Comparison of ENCODE assay signal across 20 cellular contexts in genomic region chr21:44059710-44060109, GRCh38. TPM values are rescaled to one million over a fixed set of nuclear protein-coding genes. Genes with fewer than 3 reads are reported as not detected.
DNase-seq lines count a peak whose midpoint lies in the region; ATAC-seq and TF ChIP-seq lines count a peak whose summit lies in the region.
"Had no signal": no experiment of that assay in that cellular context is flagged by ENCODE, and none has a peak within 500 bp of the region (broad histone marks: within the 10 kb centered on the region; RNA-seq: fewer than 3 reads in every experiment).

No MANE protein-coding gene starts in this region.

- no peaks in the 10 kb centered on the region for H3K27me3 ChIP-seq in osteoblast (ENCODE audit: insufficient read depth, low read length)
- H3K27me3 ChIP-seq: right atrium auricular region had no signal

- H3K36me3 Mint-ChIP-seq in activated CD8-positive, alpha-beta T cell treated with anti-CD3 and anti-CD28 coated beads for 36 hours (ENCODE audit: low read depth): peaks cover 40% of the 10 kb centered on the region
- H3K36me3 Mint-ChIP-seq in activated CD8-positive, alpha-beta T cell treated with anti-CD3 and anti-CD28 coated beads, Interleukin-2, amount 10 ng/mL, durations not matched to agents 7 days and 5 days (ENCODE audit: low read depth): peaks cover 57% of the 10 kb centered on the region
- peaks cover 51% of the 10 kb centered on the region for H3K36me3 Mint-ChIP-seq in activated T-helper 1 cell treated with anti-CD3 and anti-CD28 coated beads, Interleukin-12 subunit alpha, Interleukin-12 subunit beta, Interleukin-2, Interleukin-4 antibody, amounts not matched to agents 30 ng/mL and 10 ng/mL and 1 ng/mL, durations not matched to agents 14 hours and 24 hours and 36 hours (ENCODE audit: low read depth)

- H3K4me1 Mint-ChIP-seq in activated CD8-positive, alpha-beta T cell treated with anti-CD3 and anti-CD28 coated beads for 36 hours (ENCODE audit: low read depth): peaks cover 32% of the 10 kb centered on the region
- peaks cover 27% of the 10 kb centered on the region for H3K4me1 Mint-ChIP-seq in activated CD8-positive, alpha-beta T cell treated with anti-CD3 and anti-CD28 coated beads, Interleukin-2, amount 10 ng/mL, durations not matched to agents 7 days and 5 days (ENCODE audit: low read depth)
- H3K4me1 Mint-ChIP-seq in activated T-helper 1 cell treated with anti-CD3 and anti-CD28 coated beads, Interleukin-12 subunit alpha, Interleukin-12 subunit beta, Interleukin-2, Interleukin-4 antibody, amounts not matched to agents 30 ng/mL and 10 ng/mL and 1 ng/mL, durations not matched to agents 14 hours and 24 hours and 36 hours (ENCODE audit: low read depth): peaks cover 47% of the 10 kb centered on the region
- H3K4me1 Mint-ChIP-seq: GM23338 had no signal

- H3K4me1 ChIP-seq in osteoblast (ENCODE audit: insufficient read depth, low read length): peaks cover 9% of the 10 kb centered on the region
- H3K4me1 ChIP-seq: right atrium auricular region had no signal

- intact Hi-C loops in activated CD8-positive, alpha-beta T cell treated with anti-CD3 and anti-CD28 coated beads for 36 hours (cut with micrococcal nuclease): no loop called here
- intact Hi-C loops in activated T-helper 1 cell treated with anti-CD3 and anti-CD28 coated beads, Interleukin-12 subunit alpha, Interleukin-12 subunit beta, Interleukin-2, Interleukin-4 antibody, amounts not matched to agents 30 ng/mL and 10 ng/mL and 1 ng/mL, durations not matched to agents 14 hours and 24 hours and 36 hours (cut with micrococcal nuclease): no loop called here

- no peak overlapping the region for H3K27ac ChIP-seq in osteoblast (ENCODE audit: low read depth, low read length)
- H3K27ac ChIP-seq: right atrium auricular region had no signal

- no peak overlapping the region for H3K4me3 ChIP-seq in osteoblast (ENCODE audit: insufficient read depth, low read length)
- H3K4me3 ChIP-seq: GM23338, right atrium auricular region had no signal

- in situ Hi-C loops in ACHN (cut with HindIII; ENCODE audit: low pct_ligation_motif_present, low pct_unique_long_range_greater_than_20kb, low sequenced_read_pairs): no loop called here

- no peaks in the 10 kb centered on the region for H3K27me3 Mint-ChIP-seq in activated CD8-positive, alpha-beta T cell treated with anti-CD3 and anti-CD28 coated beads for 36 hours
- H3K27me3 Mint-ChIP-seq in activated CD8-positive, alpha-beta T cell treated with anti-CD3 and anti-CD28 coated beads, Interleukin-2, amount 10 ng/mL, durations not matched to agents 7 days and 5 days (ENCODE audit: low read depth): no peaks in the 10 kb centered on the region
- H3K27me3 Mint-ChIP-seq in activated T-helper 1 cell treated with anti-CD3 and anti-CD28 coated beads, Interleukin-12 subunit alpha, Interleukin-12 subunit beta, Interleukin-2, Interleukin-4 antibody, amounts not matched to agents 30 ng/mL and 10 ng/mL and 1 ng/mL, durations not matched to agents 14 hours and 24 hours and 36 hours (ENCODE audit: insufficient read depth): no peaks in the 10 kb centered on the region

- POLR2A ChIA-PET in activated CD8-positive, alpha-beta T cell treated with anti-CD3 and anti-CD28 coated beads for 36 hours (lab: Charles Lee): interaction anchor here (0.6 to 1.0 kb wide), 2 partner anchors 33 to 42 kb away, joined by 3 read pairs; no protein-coding TSS in a partner anchor
- POLR2A ChIA-PET in activated CD8-positive, alpha-beta T cell treated with anti-CD3 and anti-CD28 coated beads, Interleukin-2, amount 10 ng/mL, durations not matched to agents 7 days and 5 days (lab: Charles Lee): interaction anchor here (1.0 kb wide), 1 partner anchor 24 kb away, joined by 3 read pairs; no protein-coding TSS in a partner anchor

- H3K9me3 ChIP-seq in osteoblast (ENCODE audit: low read depth, low read length): no peaks in the 10 kb centered on the region
- H3K9me3 ChIP-seq: right atrium auricular region, SK-N-SH had no signal

- TF ChIP-seq CTCF in activated CD8-positive, alpha-beta T cell treated with anti-CD3 and anti-CD28 coated beads for 36 hours (IDR thresholded peaks at IDR 0.05): no peak
- TF ChIP-seq CTCF in osteoblast (IDR thresholded peaks at IDR 0.05; ENCODE audit: extremely low read depth, low read depth, low read length): no peak

- no peak for DNase-seq in activated CD8-positive, alpha-beta T cell treated with anti-CD3 and anti-CD28 coated beads for 36 hours
- DNase-seq in activated CD8-positive, alpha-beta T cell treated with anti-CD3 and anti-CD28 coated beads, Interleukin-2, amount 10 ng/mL, durations not matched to agents 7 days and 5 days: no peak
- DNase-seq in NCI-H2029 treated with DMSO at 0.1 percent for 48 hours (lab: John Stamatoyannopoulos, UW) (peak; percentile 58), osteoblast (ENCODE audit: insufficient read length, low spot score, missing footprints) (peak; percentile 15), T-helper 9 cell (no peak), ACHN (no peak)
- DNase-seq in activated T-helper 1 cell treated with anti-CD3 and anti-CD28 coated beads, Interleukin-12 subunit alpha, Interleukin-12 subunit beta, Interleukin-2, Interleukin-4 antibody, amounts not matched to agents 30 ng/mL and 10 ng/mL and 1 ng/mL, durations not matched to agents 14 hours and 24 hours and 36 hours (ENCODE audit: low spot score): no peak
- no peak for DNase-seq in activated CD4-positive, CD25-positive, alpha-beta regulatory T cell (lab: John Stamatoyannopoulos, UW)
- DNase-seq: activated CD4-positive, alpha-beta T cell treated with anti-CD3 and anti-CD28 coated beads, Interleukin-2, amount 50 U/mL, for 1 hour; activated T-cell treated with anti-CD3 and anti-CD28 coated beads, Interleukin-2, amount 50 U/mL, for 4 hours; Kasumi-1; NCI-H146; NCI-H774; occipital lobe; SK-N-SH; stimulated activated CD4-positive, alpha-beta T cell treated with anti-CD3 and anti-CD28 coated beads, Interleukin-15, amount 100 ng/mL, for 24 hours had no signal

- H4K20me1 ChIP-seq in osteoblast (ENCODE audit: insufficient read depth, low read length): no peaks in the 10 kb centered on the region

- H3K36me3 ChIP-seq in osteoblast (ENCODE audit: insufficient read depth, low read length): peaks cover 55% of the 10 kb centered on the region

- H3K9me3 Mint-ChIP-seq in activated CD8-positive, alpha-beta T cell treated with anti-CD3 and anti-CD28 coated beads for 36 hours: no peaks in the 10 kb centered on the region
- no peaks in the 10 kb centered on the region for H3K9me3 Mint-ChIP-seq in activated CD8-positive, alpha-beta T cell treated with anti-CD3 and anti-CD28 coated beads, Interleukin-2, amount 10 ng/mL, durations not matched to agents 7 days and 5 days (ENCODE audit: insufficient read depth)
- H3K9me3 Mint-ChIP-seq in activated T-helper 1 cell treated with anti-CD3 and anti-CD28 coated beads, Interleukin-12 subunit alpha, Interleukin-12 subunit beta, Interleukin-2, Interleukin-4 antibody, amounts not matched to agents 30 ng/mL and 10 ng/mL and 1 ng/mL, durations not matched to agents 14 hours and 24 hours and 36 hours: no peaks in the 10 kb centered on the region
- H3K9me3 Mint-ChIP-seq: activated T-cell treated with anti-CD3 and anti-CD28 coated beads, Interleukin-2, amount 50 U/mL, for 4 hours; GM23338; stimulated activated effector memory CD8-positive, alpha-beta T cell treated with anti-CD3 and anti-CD28 coated beads, Interleukin-12 subunit alpha, Interleukin-12 subunit beta, amount 100 ng/mL, for 72 hours had no signal

- peaks cover 45% of the 10 kb centered on the region for H3K79me2 ChIP-seq in osteoblast (ENCODE audit: insufficient read depth, low read length)

- H3K27ac Mint-ChIP-seq in activated CD8-positive, alpha-beta T cell treated with anti-CD3 and anti-CD28 coated beads for 36 hours: peak overlapping the region; percentile 10
- no peak overlapping the region for H3K27ac Mint-ChIP-seq in activated CD8-positive, alpha-beta T cell treated with anti-CD3 and anti-CD28 coated beads, Interleukin-2, amount 10 ng/mL, durations not matched to agents 7 days and 5 days
- peak overlapping the region; percentile 27 for H3K27ac Mint-ChIP-seq in activated T-helper 1 cell treated with anti-CD3 and anti-CD28 coated beads, Interleukin-12 subunit alpha, Interleukin-12 subunit beta, Interleukin-2, Interleukin-4 antibody, amounts not matched to agents 30 ng/mL and 10 ng/mL and 1 ng/mL, durations not matched to agents 14 hours and 24 hours and 36 hours
- H3K27ac Mint-ChIP-seq: GM23338; stimulated activated effector memory CD8-positive, alpha-beta T cell treated with anti-CD3 and anti-CD28 coated beads, Interleukin-12 subunit alpha, Interleukin-12 subunit beta, amount 100 ng/mL, for 72 hours had no signal

- no peak overlapping the region for H2AFZ ChIP-seq in osteoblast (ENCODE audit: low read length)
- H2AFZ ChIP-seq: GM23338 had no signal

- H3K4me2 ChIP-seq in osteoblast (ENCODE audit: insufficient read depth, low read length): no peak overlapping the region
- H3K4me2 ChIP-seq: GM23338, SK-N-SH had no signal

- no peak for ATAC-seq in activated CD8-positive, alpha-beta T cell treated with anti-CD3 and anti-CD28 coated beads for 36 hours
- ATAC-seq in activated CD8-positive, alpha-beta T cell treated with anti-CD3 and anti-CD28 coated beads, Interleukin-2, amount 10 ng/mL, durations not matched to agents 7 days and 5 days: no peak
- ATAC-seq: activated T-cell treated with anti-CD3 and anti-CD28 coated beads, Interleukin-2, amount 50 U/mL, for 4 hours; esophagus mucosa; GM23338; stimulated activated effector memory CD8-positive, alpha-beta T cell treated with anti-CD3 and anti-CD28 coated beads, Interleukin-12 subunit alpha, Interleukin-12 subunit beta, amount 100 ng/mL, for 72 hours had no signal

- CTCF ChIA-PET in activated CD8-positive, alpha-beta T cell treated with anti-CD3 and anti-CD28 coated beads for 36 hours (lab: Charles Lee): interaction anchor here (1.4 kb wide), 1 partner anchor 12 kb away, joined by 3 read pairs; no protein-coding TSS in a partner anchor
- CTCF ChIA-PET in activated CD8-positive, alpha-beta T cell treated with anti-CD3 and anti-CD28 coated beads, Interleukin-2, amount 10 ng/mL, durations not matched to agents 7 days and 5 days (lab: Charles Lee): no interaction called here

- H3K4me3 Mint-ChIP-seq in activated CD8-positive, alpha-beta T cell treated with anti-CD3 and anti-CD28 coated beads for 36 hours: no peak overlapping the region
- no peak overlapping the region for H3K4me3 Mint-ChIP-seq in activated CD8-positive, alpha-beta T cell treated with anti-CD3 and anti-CD28 coated beads, Interleukin-2, amount 10 ng/mL, durations not matched to agents 7 days and 5 days
- no peak overlapping the region for H3K4me3 Mint-ChIP-seq in activated T-helper 1 cell treated with anti-CD3 and anti-CD28 coated beads, Interleukin-12 subunit alpha, Interleukin-12 subunit beta, Interleukin-2, Interleukin-4 antibody, amounts not matched to agents 30 ng/mL and 10 ng/mL and 1 ng/mL, durations not matched to agents 14 hours and 24 hours and 36 hours
- H3K4me3 Mint-ChIP-seq: GM23338; stimulated activated effector memory CD8-positive, alpha-beta T cell treated with anti-CD3 and anti-CD28 coated beads, Interleukin-12 subunit alpha, Interleukin-12 subunit beta, amount 100 ng/mL, for 72 hours had no signal

RNA-seq across cellular contexts. Expression of gene PWP2, which starts 47.5 kb away (rescaled TPM):
- 10 to 100 TPM in 1 of 2 experiments, 1 to 10 TPM in 1; 9.3 to 10.1 TPM for total RNA-seq in activated CD8-positive, alpha-beta T cell treated with anti-CD3 and anti-CD28 coated beads for 36 hours
- 1 to 10 TPM; 2.9 to 8.0 TPM for total RNA-seq in activated CD8-positive, alpha-beta T cell treated with anti-CD3 and anti-CD28 coated beads, Interleukin-2, amount 10 ng/mL, durations not matched to agents 7 days and 5 days
- 11.9 and 15.1 TPM in 2 replicates for total RNA-seq in activated T-helper 1 cell treated with anti-CD3 and anti-CD28 coated beads, Interleukin-12 subunit alpha, Interleukin-12 subunit beta, Interleukin-2, Interleukin-4 antibody, amounts not matched to agents 30 ng/mL and 10 ng/mL and 1 ng/mL, durations not matched to agents 14 hours and 24 hours and 36 hours
- 2.2 and 2.7 TPM in 2 replicates for total RNA-seq in osteoblast

RNA-seq across cellular contexts. Expression of gene TRAPPC10, which starts 47.6 kb away (rescaled TPM):
- 10 to 100 TPM; 44.1 to 45.4 TPM for total RNA-seq in activated CD8-positive, alpha-beta T cell treated with anti-CD3 and anti-CD28 coated beads for 36 hours
- total RNA-seq in activated CD8-positive, alpha-beta T cell treated with anti-CD3 and anti-CD28 coated beads, Interleukin-2, amount 10 ng/mL, durations not matched to agents 7 days and 5 days: 10 to 100 TPM; 72.2 to 82.7 TPM
- 85.5 and 95.3 TPM in 2 replicates for total RNA-seq in activated T-helper 1 cell treated with anti-CD3 and anti-CD28 coated beads, Interleukin-12 subunit alpha, Interleukin-12 subunit beta, Interleukin-2, Interleukin-4 antibody, amounts not matched to agents 30 ng/mL and 10 ng/mL and 1 ng/mL, durations not matched to agents 14 hours and 24 hours and 36 hours
- total RNA-seq in osteoblast: 33.0 and 36.2 TPM in 2 replicates

Comparison
In these comparisons a context has a peak if more than half of its experiments do, and no peak if none do; other contexts are left out.
1. DNase-seq: peak in NCI-H2029 treated with DMSO at 0.1 percent for 48 hours (single experiment) and osteoblast (single experiment); none in activated CD8-positive, alpha-beta T cell treated with anti-CD3 and anti-CD28 coated beads for 36 hours (single experiment), activated CD8-positive, alpha-beta T cell treated with anti-CD3 and anti-CD28 coated beads, Interleukin-2, amount 10 ng/mL, durations not matched to agents 7 days and 5 days (single experiment), activated T-helper 1 cell treated with anti-CD3 and anti-CD28 coated beads, Interleukin-12 subunit alpha, Interleukin-12 subunit beta, Interleukin-2, Interleukin-4 antibody, amounts not matched to agents 30 ng/mL and 10 ng/mL and 1 ng/mL, durations not matched to agents 14 hours and 24 hours and 36 hours (single experiment), T-helper 9 cell (single experiment), activated CD4-positive, CD25-positive, alpha-beta regulatory T cell (0 of 4) and ACHN (single experiment).